In the genomic region with DNA sequence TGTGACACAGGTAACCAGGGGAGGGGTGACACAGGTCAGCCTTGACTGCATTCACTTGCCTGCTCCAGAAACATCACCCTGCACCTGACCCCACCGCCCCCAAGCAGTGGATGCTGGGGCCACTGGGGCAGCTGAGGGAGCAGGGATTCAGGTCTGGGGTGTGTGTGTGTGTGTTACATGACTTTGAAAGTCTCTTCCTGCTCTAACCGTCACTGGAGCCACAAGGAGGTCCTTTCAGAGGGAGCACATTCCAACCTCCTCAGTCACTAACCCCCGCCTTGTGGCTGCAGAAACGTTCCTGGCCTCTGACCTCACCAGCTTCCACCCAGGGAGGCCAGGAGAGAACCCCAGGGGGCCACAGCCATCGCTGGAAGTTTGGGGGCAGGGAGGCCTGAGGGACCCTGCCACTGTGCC, we compare ENCODE assay signal across 13 cellular contexts. TPM values are rescaled to one million over a fixed set of nuclear protein-coding genes. Genes with fewer than 3 reads are reported as not detected.
DNase-seq lines count a peak whose midpoint lies in the region; ATAC-seq, FAIRE-seq and TF ChIP-seq lines count a peak whose summit lies in the region.
"Had no signal": no experiment of that assay in that cellular context is flagged by ENCODE, and none has a peak within 500 bp of the region (broad histone marks: within the 10 kb centered on the region; RNA-seq: fewer than 3 reads in every experiment).

No MANE protein-coding gene starts in this region.

- FAIRE-seq in H1 (lab: Jason Lieb, UNC): no peak

- peaks cover 44% of the 10 kb centered on the region for H3F3A ChIP-seq in GM23248 (ENCODE audit: insufficient read depth)

- H3K27me3 ChIP-seq in GM23248 (replicated peaks; ENCODE audit: insufficient read depth) (no peaks in the 10 kb centered on the region), NT2/D1 (ENCODE audit: insufficient read depth, insufficient read length) (peaks cover 35% of the 10 kb centered on the region), H1 (replicated peaks in 1 of 4; ENCODE audit: control insufficient read depth in 3 of 4, extremely low read depth in 1 of 4, insufficient read depth in 3 of 4, low read length in 3 of 4) (peaks cover 15 to 42% (median 36%) of the 10 kb centered on the region in 4 experiments), trophoblast cell (ENCODE audit: insufficient read depth, low read length) (peaks cover 13% of the 10 kb centered on the region)

- peaks cover 44% of the 10 kb centered on the region for H3K4me1 ChIP-seq in GM23248 (ENCODE audit: insufficient read depth)
- peaks cover 5% of the 10 kb centered on the region for H3K4me1 ChIP-seq in NT2/D1 (ENCODE audit: insufficient read depth, insufficient read length)
- H3K4me1 ChIP-seq in H1 (replicated peaks in 1 of 4; ENCODE audit: control insufficient read depth in 3 of 4, insufficient read depth in 4 of 4, low read length in 3 of 4): peaks cover 3 to 11% (median 8%) of the 10 kb centered on the region in 4 experiments; a peak in 6 of 7 replicates
- peaks cover 33 to 38% of the 10 kb centered on the region in 2 experiments for H3K4me1 ChIP-seq in trophoblast cell (ENCODE audit: control insufficient read depth in 1 of 2, insufficient read depth in 2 of 2, low read length in 2 of 2)

- no peaks in the 10 kb centered on the region for H3K9me2 ChIP-seq in GM23248 (ENCODE audit: insufficient read depth)

- no peak overlapping the region for H2BK120ac ChIP-seq in H1 (replicated peaks; ENCODE audit: low read depth, low read length)
- peak overlapping the region; percentile 5 for H2BK120ac ChIP-seq in trophoblast cell (ENCODE audit: insufficient read depth, low read length, poor library complexity)

- H3K27ac ChIP-seq in GM23248 (peak overlapping the region; percentile 99), H1 (ENCODE audit: low read depth, low read length) (no peak overlapping the region), trophoblast cell (ENCODE audit: low read depth, low read length) (peak overlapping the region; percentile 29)
- H3K27ac ChIP-seq: heart left ventricle, HL-60 had no signal

- H4K8ac ChIP-seq in H1 (ENCODE audit: extremely low read depth, insufficient read depth, low read length) (no peak overlapping the region), trophoblast cell (ENCODE audit: low read depth, low read length) (peak overlapping the region; percentile 12)

- no peak overlapping the region for H2BK20ac ChIP-seq in H1 (ENCODE audit: low read length)

- TF ChIP-seq POLR2A in H1 (IDR thresholded peaks at IDR 0.05; ENCODE audit: control extremely low read depth in 1 of 2, low read depth in 2 of 2, low read length in 2 of 2): no peak

- peak; percentile 95 for DNase-seq in GM23248
- no peak for DNase-seq in NT2/D1 (ENCODE audit: low read depth, low spot score)
- DNase-seq in H1 (ENCODE audit: low read depth in 1 of 2, low spot score in 2 of 2): no peak
- DNase-seq in trophoblast cell: peak; percentile 68 to 72
- DNase-seq in stimulated activated CD4-positive, alpha-beta T cell treated with anti-CD3 and anti-CD28 coated beads, Interleukin-4, amount 100 ng/mL, for 1 hour: no peak
- no peak for DNase-seq in NCI-H774 (lab: John Stamatoyannopoulos, UW)
- DNase-seq: activated CD4-positive, CD25-positive, alpha-beta regulatory T cell treated with anti-CD3 and anti-CD28 coated beads, Interleukin-2, amount 50 U/mL, for 72 hours; NCI-H82; nucleus accumbens had no signal

- no peak for TF ChIP-seq EP300 in H1 (IDR thresholded peaks at IDR 0.05; ENCODE audit: borderline replicate concordance in 1 of 2, low read depth in 2 of 2, low read length in 2 of 2)

- H3K79me1 ChIP-seq in H1 (ENCODE audit: low read depth, low read length): no peaks in the 10 kb centered on the region
- peaks cover 20% of the 10 kb centered on the region for H3K79me1 ChIP-seq in trophoblast cell (ENCODE audit: low read length)

- H3K79me2 ChIP-seq in GM23248 (ENCODE audit: insufficient read depth) (peaks cover 35% of the 10 kb centered on the region), H1 (ENCODE audit: control insufficient read depth in 1 of 2, insufficient read depth in 2 of 2, low read length in 2 of 2) (no peaks in the 10 kb centered on the region), trophoblast cell (ENCODE audit: control insufficient read depth, insufficient read depth, low read length, poor library complexity) (peaks cover 8% of the 10 kb centered on the region)

- H2AFZ ChIP-seq in GM23248: no peak overlapping the region
- H2AFZ ChIP-seq in H1 (ENCODE audit: low read length): no peak overlapping the region
- no peak overlapping the region for H2AFZ ChIP-seq in trophoblast cell (ENCODE audit: insufficient read depth, low read length, poor library complexity)

- no peak overlapping the region for H3K18ac ChIP-seq in H1 (ENCODE audit: extremely low read depth, low read length)
- H3K18ac ChIP-seq in trophoblast cell (ENCODE audit: low read length): no peak overlapping the region

- H3K9me3 ChIP-seq in GM23248 (ENCODE audit: low read depth) (no peaks in the 10 kb centered on the region), NT2/D1 (ENCODE audit: insufficient read depth, low read length) (no peaks in the 10 kb centered on the region), H1 (ENCODE audit: insufficient read depth in 2 of 2, low read depth in 1 of 2, low read length in 1 of 2) (no peaks in the 10 kb centered on the region), trophoblast cell (ENCODE audit: insufficient read depth, low read depth, low read length) (no peaks in the 10 kb centered on the region)
- H3K9me3 ChIP-seq: heart left ventricle had no signal

- no peak overlapping the region for H3K4ac ChIP-seq in H1 (replicated peaks; ENCODE audit: insufficient read length, low read depth, low read length)
- H3K4ac ChIP-seq in trophoblast cell (ENCODE audit: low read depth, low read length): no peak overlapping the region

- peak overlapping the region; percentile 70 for H3K9ac ChIP-seq in GM23248
- peak overlapping the region; percentile 65 for H3K9ac ChIP-seq in NT2/D1 (ENCODE audit: insufficient read length, low read depth)
- no peak overlapping the region for H3K9ac ChIP-seq in H1 (replicated peaks in 1 of 4; ENCODE audit: extremely low read depth in 1 of 4, low read depth in 3 of 4, low read length in 3 of 4)
- no peak overlapping the region for H3K9ac ChIP-seq in trophoblast cell (ENCODE audit: low read length)

- 0% methylated on average over 5 of the region's 5 CpGs for WGBS in GM23248 (ENCODE audit: low coverage in 1 of 2, low lambda C conversion rate in 2 of 2, missing lambda C conversion rate in 2 of 2), 2 experiments
- WGBS in H1 (ENCODE audit: extremely low coverage in 1 of 2, insufficient coverage in 1 of 2, insufficient read length in 1 of 2, insufficient replicate concordance in 2 of 2, low coverage in 1 of 2, low lambda C conversion rate in 2 of 2, missing lambda C conversion rate in 1 of 2), 2 experiments: 11% methylated on average over 5 of the region's 5 CpGs; no CpG with 5 or more reads in 1 of the 2 experiments
- no CpG with 5 or more reads among the region's 5 CpGs for WGBS in trophoblast cell (ENCODE audit: extremely low coverage, insufficient coverage, insufficient read length)

- no peak overlapping the region for H2BK5ac ChIP-seq in H1 (ENCODE audit: low read depth, low read length)
- no peak overlapping the region for H2BK5ac ChIP-seq in trophoblast cell (ENCODE audit: low read depth, low read length, poor library complexity)

- H4K20me1 ChIP-seq in GM23248 (ENCODE audit: insufficient read depth) (no peaks in the 10 kb centered on the region), H1 (replicated peaks in 1 of 2; ENCODE audit: control insufficient read depth in 1 of 2, insufficient read depth in 2 of 2, low read length in 2 of 2) (peaks cover 0 to 4% of the 10 kb centered on the region in 2 experiments)

- H3K56ac ChIP-seq in H1 (replicated peaks; ENCODE audit: insufficient read length, low read depth, low read length): no peak overlapping the region

- H4K91ac ChIP-seq in H1 (replicated peaks; ENCODE audit: insufficient read length, low read length) (peak overlapping the region; percentile 15), trophoblast cell (ENCODE audit: low read depth, low read length) (no peak overlapping the region)

- H2AK5ac ChIP-seq in H1 (ENCODE audit: low read depth, low read length): no peak overlapping the region
- H2AK5ac ChIP-seq in trophoblast cell (ENCODE audit: low read length): no peak overlapping the region

- peaks cover 7% of the 10 kb centered on the region; the same call in 1 of the 2 replicates for H3K36me3 ChIP-seq in GM23248 (ENCODE audit: low read depth)
- H3K36me3 ChIP-seq in NT2/D1 (ENCODE audit: insufficient read depth, insufficient read length, low read length): peaks cover 5% of the 10 kb centered on the region
- H3K36me3 ChIP-seq in H1 (ENCODE audit: control insufficient read depth in 2 of 4, insufficient read depth in 4 of 4, low read length in 3 of 4): no peaks in the 10 kb centered on the region
- no peaks in the 10 kb centered on the region for H3K36me3 ChIP-seq in trophoblast cell (ENCODE audit: control insufficient read depth in 1 of 2, insufficient read depth in 2 of 2, low read length in 2 of 2)
- H3K36me3 ChIP-seq: heart left ventricle had no signal

- peak overlapping the region; percentile 36; the same call in 1 of the 2 replicates for H3K4me3 ChIP-seq in GM23248
- H3K4me3 ChIP-seq in NT2/D1 (ENCODE audit: insufficient read length, low read depth): no peak overlapping the region
- no peak overlapping the region for H3K4me3 ChIP-seq in H1 (ENCODE audit: extremely low read depth in 1 of 4, insufficient read depth in 2 of 4, low read depth in 3 of 4, low read length in 4 of 4)
- H3K4me3 ChIP-seq in trophoblast cell (ENCODE audit: low read depth, low read length): no peak overlapping the region
- H3K4me3 ChIP-seq: heart left ventricle had no signal

- POLR2A ChIA-PET in H1 (lab: Charles Lee; ENCODE audit: partially characterized antibody): interaction anchor here (1.0 to 2.6 kb wide), 4 partner anchors 9 to 16 kb away, joined by 3 to 11 read pairs (median 6); partner anchors contain the start of gene CCDC85B

- H2BK15ac ChIP-seq in H1 (ENCODE audit: low read length): peak overlapping the region; percentile 1; the same call in 1 of the 2 replicates

- no peak overlapping the region for H2BK12ac ChIP-seq in H1 (ENCODE audit: low read depth, low read length)
- H2BK12ac ChIP-seq in trophoblast cell (ENCODE audit: low read length): peak overlapping the region; percentile 51

- TF ChIP-seq CTCF in H1 (IDR thresholded peaks at IDR 0.05; ENCODE audit: control extremely low read depth in 1 of 3, insufficient read depth in 1 of 3, low read depth in 1 of 3, low read length in 3 of 3): no peak

- in situ Hi-C loops in GM23248 (cut with MboI): no loop called here

- H3K14ac ChIP-seq in H1 (ENCODE audit: insufficient read length) (no peak overlapping the region), trophoblast cell (ENCODE audit: low read length) (no peak overlapping the region)

- H3K4me2 ChIP-seq in GM23248 (ENCODE audit: unreplicated experiment) (peak overlapping the region; percentile 69), H1 (ENCODE audit: insufficient read depth in 1 of 2, low read depth in 2 of 2, low read length in 2 of 2) (no peak overlapping the region), trophoblast cell (ENCODE audit: low read length) (peak overlapping the region; percentile 25)

- no peak overlapping the region for H4K12ac ChIP-seq in trophoblast cell (ENCODE audit: low read depth, low read length)

- CTCF ChIA-PET in H1 (lab: Charles Lee; ENCODE audit: partially characterized antibody): interaction anchor here (0.8 to 9.7 kb wide), 4 partner anchors 12 to 85 kb away, joined by 3 to 150 read pairs (median 5); partner anchors contain the start of genes CCDC85B and FIBP

- H3K23ac ChIP-seq in H1 (ENCODE audit: insufficient read length): no peak overlapping the region
- H3K23ac ChIP-seq in trophoblast cell (ENCODE audit: low read length): no peak overlapping the region

- H3K23me2 ChIP-seq in H1 (ENCODE audit: low read depth, low read length): peaks cover 9% of the 10 kb centered on the region; the same call in 1 of the 2 replicates

- ATAC-seq in GM19023 (IDR thresholded peaks at IDR 0.05; ENCODE audit: unreplicated experiment) (no peak), GM21390 (IDR thresholded peaks at IDR 0.05; ENCODE audit: unreplicated experiment) (no peak)
- ATAC-seq: heart left ventricle had no signal

- H4K5ac ChIP-seq in H1 (ENCODE audit: insufficient read length, low read depth, low read length): no peak overlapping the region

- TF ChIP-seq RAD21 in H1 (IDR thresholded peaks at IDR 0.05 in 1 of 2, conservative IDR thresholded peaks at IDR 0.05 in 1 of 2; ENCODE audit: low read depth in 2 of 2, low read length in 2 of 2): no peak

RNA-seq across cellular contexts. Expression of gene FOSL1, which starts 2.9 kb away (rescaled TPM):
- total RNA-seq in GM23248 (2014; rRNA removed; shearing (Covaris generic)): 80.6 and 88.9 TPM in 2 replicates
- polyA plus RNA-seq in GM23248 (2016; fragmentation: Nextera tagmentation; extraction: Ambion mirVana): 104 and 105 TPM in 2 replicates
- total RNA-seq in H1 (2021; fragmentation: NEBNext Ultra II Directional; extraction: Animal tissue kit (Norgen Biotek cat#: 25700)): 6.3 and 7.5 TPM in 2 replicates
- polyA plus RNA-seq in H1 (2011; rRNA removed): 7.2 and 11.6 TPM in 2 replicates
- 2.7 TPM for polyA plus RNA-seq in H1 (2011; cell fraction: cytosol; rRNA removed)
- polyA plus RNA-seq in H1 (2011; cell fraction: nucleus; rRNA removed): 5.9 TPM
- polyA plus RNA-seq in H1 (2012, experiment 1 of 2): 11.9 to 15.6 TPM (median 13.5 TPM) in 4 replicates
- 15.1 TPM for polyA plus RNA-seq in H1 (2012, experiment 2 of 2)
- polyA plus RNA-seq in H1 (2013, experiment 1 of 2): 9.5 TPM
- 9.6 TPM for polyA plus RNA-seq in H1 (2013, experiment 2 of 2)
- 2.1 and 3.9 TPM in 2 replicates for polyA minus RNA-seq in H1 (2011; rRNA and poly(A)+ RNA removed)
- polyA minus RNA-seq in H1 (2011; cell fraction: cytosol; rRNA and poly(A)+ RNA removed): 5.4 TPM
- 7.3 TPM for polyA minus RNA-seq in H1 (2011; cell fraction: nucleus; rRNA and poly(A)+ RNA removed)
- 26.9 and 28.4 TPM in 2 replicates for polyA plus RNA-seq in trophoblast cell (2013)

RNA-seq across cellular contexts. Expression of gene CCDC85B, which starts 12.6 kb away (rescaled TPM):
- 95.1 and 143 TPM in 2 replicates for total RNA-seq in GM23248 (2014; rRNA removed; shearing (Covaris generic))
- polyA plus RNA-seq in GM23248 (2016; fragmentation: Nextera tagmentation; extraction: Ambion mirVana): 116 and 118 TPM in 2 replicates
- 30.8 and 33.3 TPM in 2 replicates for total RNA-seq in H1 (2021; fragmentation: NEBNext Ultra II Directional; extraction: Animal tissue kit (Norgen Biotek cat#: 25700))
- 19.8 and 40.6 TPM in 2 replicates for polyA plus RNA-seq in H1 (2011; rRNA removed)
- polyA plus RNA-seq in H1 (2011; cell fraction: cytosol; rRNA removed): 33.5 TPM
- 25.8 TPM for polyA plus RNA-seq in H1 (2011; cell fraction: nucleus; rRNA removed)
- 14.8 to 26.4 TPM (median 24.8 TPM) in 4 replicates for polyA plus RNA-seq in H1 (2012, experiment 1 of 2)
- 19.6 TPM for polyA plus RNA-seq in H1 (2012, experiment 2 of 2)
- polyA plus RNA-seq in H1 (2013, experiment 1 of 2): 16.6 TPM
- 16.3 TPM for polyA plus RNA-seq in H1 (2013, experiment 2 of 2)
- polyA minus RNA-seq in H1 (2011; rRNA and poly(A)+ RNA removed): 0.29 and 0.76 TPM in 2 replicates
- 19.7 TPM for polyA minus RNA-seq in H1 (2011; cell fraction: cytosol; rRNA and poly(A)+ RNA removed)
- polyA minus RNA-seq in H1 (2011; cell fraction: nucleus; rRNA and poly(A)+ RNA removed): 14.3 TPM
- 4.9 and 5.3 TPM in 2 replicates for polyA plus RNA-seq in trophoblast cell (2013)

RNA-seq across cellular contexts. Expression of gene FIBP, which starts 14.8 kb away (rescaled TPM):
- 201 and 220 TPM in 2 replicates for total RNA-seq in GM23248 (2014; rRNA removed; shearing (Covaris generic))
- polyA plus RNA-seq in GM23248 (2016; fragmentation: Nextera tagmentation; extraction: Ambion mirVana) (200 and 203 TPM in 2 replicates), H1 (2011; rRNA removed) (173 and 184 TPM in 2 replicates)
- total RNA-seq in H1 (2021; fragmentation: NEBNext Ultra II Directional; extraction: Animal tissue kit (Norgen Biotek cat#: 25700)): 74.3 and 79.9 TPM in 2 replicates
- 127 TPM for polyA plus RNA-seq in H1 (2011; cell fraction: cytosol; rRNA removed)
- polyA plus RNA-seq in H1 (2011; cell fraction: nucleus; rRNA removed): 233 TPM
- 82.7 to 114 TPM (median 111 TPM) in 4 replicates for polyA plus RNA-seq in H1 (2012, experiment 1 of 2)
- 151 TPM for polyA plus RNA-seq in H1 (2012, experiment 2 of 2)
- 79.7 TPM for polyA plus RNA-seq in H1 (2013, experiment 1 of 2)
- polyA plus RNA-seq in H1 (2013, experiment 2 of 2): 83.5 TPM
- 87.2 and 105 TPM in 2 replicates for polyA minus RNA-seq in H1 (2011; rRNA and poly(A)+ RNA removed)
- 89.1 TPM for polyA minus RNA-seq in H1 (2011; cell fraction: cytosol; rRNA and poly(A)+ RNA removed)
- 101 TPM for polyA minus RNA-seq in H1 (2011; cell fraction: nucleus; rRNA and poly(A)+ RNA removed)
- polyA plus RNA-seq in trophoblast cell (2013): 72.1 and 73.5 TPM in 2 replicates

RNA-seq across cellular contexts. Expression of gene C11orf68, which starts 15.8 kb away (rescaled TPM):
- 46.2 and 50.5 TPM in 2 replicates for total RNA-seq in GM23248 (2014; rRNA removed; shearing (Covaris generic))
- polyA plus RNA-seq in GM23248 (2016; fragmentation: Nextera tagmentation; extraction: Ambion mirVana): 91.5 and 94.4 TPM in 2 replicates
- 24.0 and 24.1 TPM in 2 replicates for total RNA-seq in H1 (2021; fragmentation: NEBNext Ultra II Directional; extraction: Animal tissue kit (Norgen Biotek cat#: 25700))
- 51.2 and 68.5 TPM in 2 replicates for polyA plus RNA-seq in H1 (2011; rRNA removed)
- polyA plus RNA-seq in H1 (2011; cell fraction: cytosol; rRNA removed): 36.5 TPM
- 43.6 TPM for polyA plus RNA-seq in H1 (2011; cell fraction: nucleus; rRNA removed)
- polyA plus RNA-seq in H1 (2012, experiment 1 of 2): 16.5 to 29.7 TPM (median 28.5 TPM) in 4 replicates
- 29.4 TPM for polyA plus RNA-seq in H1 (2012, experiment 2 of 2)
- 19.3 TPM for polyA plus RNA-seq in H1 (2013, experiment 1 of 2)
- polyA plus RNA-seq in H1 (2013, experiment 2 of 2): 17.8 TPM
- polyA minus RNA-seq in H1 (2011; rRNA and poly(A)+ RNA removed): 16.8 and 23.2 TPM in 2 replicates
- polyA minus RNA-seq in H1 (2011; cell fraction: cytosol; rRNA and poly(A)+ RNA removed): 22.9 TPM
- 24.1 TPM for polyA minus RNA-seq in H1 (2011; cell fraction: nucleus; rRNA and poly(A)+ RNA removed)
- 25.5 and 26.0 TPM in 2 replicates for polyA plus RNA-seq in trophoblast cell (2013)

RNA-seq across cellular contexts. Expression of gene DRAP1, which starts 16.2 kb away (rescaled TPM):
- 223 and 307 TPM in 2 replicates for total RNA-seq in GM23248 (2014; rRNA removed; shearing (Covaris generic))
- polyA plus RNA-seq in GM23248 (2016; fragmentation: Nextera tagmentation; extraction: Ambion mirVana) (517 and 533 TPM in 2 replicates), H1 (2011; rRNA removed) (62.5 and 81.2 TPM in 2 replicates)
- total RNA-seq in H1 (2021; fragmentation: NEBNext Ultra II Directional; extraction: Animal tissue kit (Norgen Biotek cat#: 25700)): 98.7 and 108 TPM in 2 replicates
- 118 TPM for polyA plus RNA-seq in H1 (2011; cell fraction: cytosol; rRNA removed)
- polyA plus RNA-seq in H1 (2011; cell fraction: nucleus; rRNA removed): 62.9 TPM
- polyA plus RNA-seq in H1 (2012, experiment 1 of 2): 119 to 179 TPM (median 153 TPM) in 4 replicates
- 115 TPM for polyA plus RNA-seq in H1 (2012, experiment 2 of 2)
- polyA plus RNA-seq in H1 (2013, experiment 1 of 2): 145 TPM
- polyA plus RNA-seq in H1 (2013, experiment 2 of 2): 138 TPM
- 4.0 and 6.8 TPM in 2 replicates for polyA minus RNA-seq in H1 (2011; rRNA and poly(A)+ RNA removed)
- polyA minus RNA-seq in H1 (2011; cell fraction: cytosol; rRNA and poly(A)+ RNA removed): 38.0 TPM
- 12.8 TPM for polyA minus RNA-seq in H1 (2011; cell fraction: nucleus; rRNA and poly(A)+ RNA removed)
- 104 and 107 TPM in 2 replicates for polyA plus RNA-seq in trophoblast cell (2013)

Comparison
In these comparisons a context has a peak if more than half of its experiments do, and no peak if none do; other contexts are left out.
1. DNase-seq: peak in GM23248 (single experiment) and trophoblast cell (2 of 2); none in NT2/D1 (single experiment), H1 (0 of 2), stimulated activated CD4-positive, alpha-beta T cell treated with anti-CD3 and anti-CD28 coated beads, Interleukin-4, amount 100 ng/mL, for 1 hour (single experiment) and NCI-H774 (single experiment).
2. H3K4me2 ChIP-seq: peak in GM23248 (single experiment) and trophoblast cell (single experiment); none in H1 (0 of 2).
3. H3K9ac ChIP-seq: peak in GM23248 (single experiment) and NT2/D1 (single experiment); none in H1 (0 of 4) and trophoblast cell (single experiment).